8 cellular contexts compared by ENCODE assay signal in the genomic region with DNA sequence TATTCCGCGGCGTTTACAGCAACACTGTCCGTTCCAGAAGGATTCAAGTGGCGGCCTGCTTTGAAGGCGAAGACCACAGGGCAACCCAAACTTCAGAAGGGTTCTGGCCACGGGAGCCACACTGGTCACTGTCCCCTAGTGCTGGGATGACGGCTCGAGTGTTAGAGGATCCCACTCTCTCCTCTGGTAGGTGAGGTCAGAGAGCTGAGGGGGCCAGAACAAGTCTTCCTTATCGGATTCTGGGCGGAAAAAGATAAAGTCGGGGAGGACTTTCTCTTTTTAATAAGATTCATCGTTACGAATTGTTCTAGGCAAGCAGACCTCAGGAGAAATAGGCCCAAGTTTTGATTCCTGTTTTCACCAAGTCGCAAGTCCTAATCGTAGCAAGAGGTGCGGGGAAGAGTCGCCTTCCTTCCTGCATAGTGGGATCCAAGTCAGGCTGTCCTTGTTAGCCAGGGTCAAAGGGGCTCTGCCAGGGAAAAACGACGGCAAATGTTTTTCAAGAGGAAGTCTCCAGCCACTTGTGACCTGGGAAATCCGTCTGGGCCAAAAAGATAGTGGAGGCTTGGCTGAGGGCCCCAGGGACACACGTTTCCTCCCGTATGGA. TPM values are rescaled to one million over a fixed set of nuclear protein-coding genes. Genes with fewer than 3 reads are reported as not detected.
DNase-seq lines count a peak whose midpoint lies in the region; ATAC-seq, FAIRE-seq and TF ChIP-seq lines count a peak whose summit lies in the region.

No MANE protein-coding gene starts in this region.

- peaks cover 34% of the 10 kb centered on the region for H3K36me3 Mint-ChIP-seq in activated CD4-positive, alpha-beta T cell treated with anti-CD3 and anti-CD28 coated beads for 36 hours (ENCODE audit: low read depth)
- H3K36me3 Mint-ChIP-seq in central memory CD8-positive, alpha-beta T cell (ENCODE audit: insufficient read depth): peaks cover 37% of the 10 kb centered on the region

- no peak for TF ChIP-seq POLR2A in Peyer's patch (IDR thresholded peaks at IDR 0.05)

- peak; percentile 46 for DNase-seq in activated CD4-positive, alpha-beta T cell treated with anti-CD3 and anti-CD28 coated beads for 36 hours
- no peak for DNase-seq in activated CD4-positive, alpha-beta T cell treated with anti-CD3 and anti-CD28 coated beads, Interleukin-2, amount 50 U/mL, for 1 hour
- peak; percentile 33 to 62 (median 58) for DNase-seq in Peyer's patch
- no peak for DNase-seq in central memory CD8-positive, alpha-beta T cell (ENCODE audit: low spot score in 2 of 2)
- DNase-seq in lower lobe of right lung: peak; percentile 58
- DNase-seq in GOT3 (lab: John Stamatoyannopoulos, UW): no peak
- no peak for DNase-seq in HTR-8/SVneo (ENCODE audit: insufficient read length, low spot score)

- peak overlapping the region; percentile 76 to 88 (median 83) for H3K4me3 ChIP-seq in Peyer's patch
- H3K4me3 ChIP-seq in lower lobe of right lung: peak overlapping the region; percentile 87

- H3K27ac ChIP-seq in Peyer's patch: peak overlapping the region; percentile 98 to 99 (median 98)
- H3K27ac ChIP-seq in lower lobe of right lung: peak overlapping the region; percentile 100
- peak overlapping the region; percentile 95 for H3K27ac ChIP-seq in temporal lobe (ENCODE audit: low read depth, low read length)

- CTCF ChIA-PET in activated CD4-positive, alpha-beta T cell treated with anti-CD3 and anti-CD28 coated beads for 36 hours (lab: Charles Lee): interaction anchor here (0.6 to 3.9 kb wide), 51 partner anchors 12 to 641 kb away, joined by 3 to 27 read pairs (median 4); partner anchors contain the start of genes EMILIN2, MYL12B and MYOM1

- peaks cover 32% of the 10 kb centered on the region for H3K4me1 Mint-ChIP-seq in activated CD4-positive, alpha-beta T cell treated with anti-CD3 and anti-CD28 coated beads for 36 hours
- H3K4me1 Mint-ChIP-seq in central memory CD8-positive, alpha-beta T cell: peaks cover 46% of the 10 kb centered on the region

- peak overlapping the region; percentile 97 for H3K27ac Mint-ChIP-seq in activated CD4-positive, alpha-beta T cell treated with anti-CD3 and anti-CD28 coated beads for 36 hours
- H3K27ac Mint-ChIP-seq in central memory CD8-positive, alpha-beta T cell (ENCODE audit: low read depth): peak overlapping the region; percentile 67

- POLR2A ChIA-PET in activated CD4-positive, alpha-beta T cell treated with anti-CD3 and anti-CD28 coated beads for 36 hours (lab: Charles Lee): interaction anchor here (0.5 to 1.5 kb wide), 6 partner anchors 15 to 540 kb away, joined by 3 to 8 read pairs (median 4); partner anchors contain the start of gene MYL12B

- H3K27me3 ChIP-seq in Peyer's patch (no peaks in the 10 kb centered on the region), lower lobe of right lung (ENCODE audit: low read depth) (no peaks in the 10 kb centered on the region)

- H3K9me3 ChIP-seq in Peyer's patch: no peaks in the 10 kb centered on the region
- no peaks in the 10 kb centered on the region for H3K9me3 ChIP-seq in lower lobe of right lung

- no peak for ATAC-seq in activated CD4-positive, alpha-beta T cell treated with anti-CD3 and anti-CD28 coated beads for 36 hours
- peak; percentile 6 for ATAC-seq in central memory CD8-positive, alpha-beta T cell (replicated peaks; ENCODE audit: extremely low read depth, poor library complexity, severe bottlenecking)
- ATAC-seq in lower lobe of right lung: peak; percentile 17 to 23

- no peaks in the 10 kb centered on the region for H3K36me3 ChIP-seq in Peyer's patch
- H3K36me3 ChIP-seq in lower lobe of right lung: peaks cover 4% of the 10 kb centered on the region

- FAIRE-seq in HTR-8/SVneo (lab: Jason Lieb, UNC): no peak

- TF ChIP-seq CTCF in Peyer's patch (IDR thresholded peaks at IDR 0.05) (no peak), lower lobe of right lung (IDR thresholded peaks at IDR 0.05) (no peak)

- peaks cover 7% of the 10 kb centered on the region for H3K9me3 Mint-ChIP-seq in activated CD4-positive, alpha-beta T cell treated with anti-CD3 and anti-CD28 coated beads for 36 hours (ENCODE audit: low read depth)
- no peaks in the 10 kb centered on the region for H3K9me3 Mint-ChIP-seq in central memory CD8-positive, alpha-beta T cell

- H3K27me3 Mint-ChIP-seq in activated CD4-positive, alpha-beta T cell treated with anti-CD3 and anti-CD28 coated beads for 36 hours: no peaks in the 10 kb centered on the region
- H3K27me3 Mint-ChIP-seq in central memory CD8-positive, alpha-beta T cell: no peaks in the 10 kb centered on the region

- peaks cover 0 to 34% (median 3%) of the 10 kb centered on the region in 4 donors for H3K4me1 ChIP-seq in Peyer's patch
- peaks cover 47% of the 10 kb centered on the region for H3K4me1 ChIP-seq in lower lobe of right lung

- intact Hi-C loops in activated CD4-positive, alpha-beta T cell treated with anti-CD3 and anti-CD28 coated beads for 36 hours (cut with DNase I, micrococcal nuclease): loop anchor here (1.0 to 5.0 kb wide), 21 partner anchors 14 to 675 kb away; partner anchors contain the start of genes SMCHD1 (in 2 of the 2), EMILIN2 (in 1 of the 2), LPIN2 (in 1 of the 2) and METTL4 (in 1 of the 2)
- intact Hi-C loops in lower lobe of right lung (cut with DNase I): no loop called here

- peak overlapping the region; percentile 76 for H3K4me3 Mint-ChIP-seq in activated CD4-positive, alpha-beta T cell treated with anti-CD3 and anti-CD28 coated beads for 36 hours
- peak overlapping the region; percentile 87 for H3K4me3 Mint-ChIP-seq in central memory CD8-positive, alpha-beta T cell

RNA-seq across cellular contexts. Expression of gene MYL12A, which starts 0.9 kb away (rescaled TPM):
- 100 to 1,000 TPM; 451 to 485 TPM for total RNA-seq in activated CD4-positive, alpha-beta T cell treated with anti-CD3 and anti-CD28 coated beads for 36 hours
- total RNA-seq in Peyer's patch (100 to 1,000 TPM; 256 to 401 (median 312) TPM), lower lobe of right lung (481 TPM), temporal lobe (34.2 TPM)

RNA-seq across cellular contexts. Expression of gene MYL12B, which starts 15.2 kb away (rescaled TPM):
- total RNA-seq in activated CD4-positive, alpha-beta T cell treated with anti-CD3 and anti-CD28 coated beads for 36 hours: 100 to 1,000 TPM; 282 to 301 TPM
- total RNA-seq in Peyer's patch: 100 to 1,000 TPM; 246 to 511 (median 369) TPM
- total RNA-seq in lower lobe of right lung: 318 TPM
- 128 TPM for total RNA-seq in temporal lobe

RNA-seq across cellular contexts. Expression of gene MYOM1, which starts 27.0 kb away (rescaled TPM):
- under 1 TPM; 0.89 to 0.95 TPM for total RNA-seq in activated CD4-positive, alpha-beta T cell treated with anti-CD3 and anti-CD28 coated beads for 36 hours
- 10 to 100 TPM in 1 of 4 donors, 1 to 10 TPM in 3; 1.3 to 29.7 (median 3.1) TPM for total RNA-seq in Peyer's patch
- total RNA-seq in lower lobe of right lung: 5.0 TPM
- total RNA-seq in temporal lobe: 1.5 TPM

Comparison
In these comparisons a context has a peak if more than half of its experiments do, and no peak if none do; other contexts are left out.
1. DNase-seq: peak in activated CD4-positive, alpha-beta T cell treated with anti-CD3 and anti-CD28 coated beads for 36 hours (single experiment), Peyer's patch (3 of 3) and lower lobe of right lung (single experiment); none in activated CD4-positive, alpha-beta T cell treated with anti-CD3 and anti-CD28 coated beads, Interleukin-2, amount 50 U/mL, for 1 hour (single experiment), central memory CD8-positive, alpha-beta T cell (0 of 2), GOT3 (single experiment) and HTR-8/SVneo (single experiment).
2. Peak in every context shown above with its lines, with median percentiles within 50 percentile points of each other: H3K27ac ChIP-seq.